ENCODE assay signal across 11 cellular contexts in genomic region chr19:13002389-13002898, GRCh38. TPM values are rescaled to one million over a fixed set of nuclear protein-coding genes. Genes with fewer than 3 reads are reported as not detected.
DNase-seq lines count a peak whose midpoint lies in the region; ATAC-seq, FAIRE-seq and TF ChIP-seq lines count a peak whose summit lies in the region.
"Had no signal": no experiment of that assay in that cellular context is flagged by ENCODE, and none has a peak within 500 bp of the region (broad histone marks: within the 10 kb centered on the region; RNA-seq: fewer than 3 reads in every experiment).

No MANE protein-coding gene starts in this region.

- H3K4me2 ChIP-seq in GM23248 (ENCODE audit: unreplicated experiment) (peak overlapping the region; percentile 86), HepG2 (ENCODE audit: low read depth, low read length) (no peak overlapping the region), MM.1S (ENCODE audit: low read depth, low read length) (no peak overlapping the region)

- TF ChIP-seq POLR2A in HepG2 (IDR thresholded peaks at IDR 0.05; ENCODE audit: insufficient read depth in 1 of 2, low read depth in 2 of 2, low read length in 2 of 2), result no peak

- no peak for ATAC-seq in HepG2
- peak; percentile 35 for ATAC-seq in stimulated activated memory B cell treated with anti-CD40 and anti-IgM and Interleukin-4, amounts not matched to agents 10 μg/mL and 1 μg/mL and 100 μg/mL, for 72 hours
- ATAC-seq in HG02642 (IDR thresholded peaks at IDR 0.05; ENCODE audit: poor library complexity, unreplicated experiment), result no peak
- no peak for ATAC-seq in GM21576 (IDR thresholded peaks at IDR 0.05; ENCODE audit: unreplicated experiment)
- ATAC-seq: activated naive CD4-positive, alpha-beta T cell treated with anti-CD3 and anti-CD28 coated beads, Interleukin-2, amount 50 U/mL, for 72 hours had no signal

- intact Hi-C loops in HepG2 (cut with micrococcal nuclease; ENCODE audit: unreplicated experiment), result no loop called here

- in situ Hi-C loops in GM23248 (cut with MboI), result no loop called here
- in situ Hi-C loops in HepG2 (cut with HindIII; ENCODE audit: extremely low pct_ligation_motif_present, low pct_unique_long_range_greater_than_20kb), result no loop called here

- H3K27me3 ChIP-seq in GM23248 (replicated peaks; ENCODE audit: insufficient read depth) (no peaks in the 10 kb centered on the region), HepG2 (ENCODE audit: control insufficient read depth in 1 of 2, insufficient read depth in 2 of 2, low read length in 2 of 2) (no peaks in the 10 kb centered on the region; a peak in 1 of 5 replicates), MM.1S (replicated peaks; ENCODE audit: insufficient read depth, low read length) (peaks cover 99% of the 10 kb centered on the region)

- peaks cover 37% of the 10 kb centered on the region for H3K27me3 Mint-ChIP-seq in stimulated activated memory B cell treated with anti-CD40 and anti-IgM and Interleukin-4, amounts not matched to agents 10 μg/mL and 1 μg/mL and 100 μg/mL, for 72 hours

- H3K4me3 ChIP-seq in GM23248 (peak overlapping the region; percentile 59), HepG2 (replicated peaks in 1 of 3; ENCODE audit: insufficient read depth in 1 of 3, low read depth in 2 of 3, low read length in 3 of 3) (no peak overlapping the region), MM.1S (ENCODE audit: low read length) (no peak overlapping the region)

- H3K27ac Mint-ChIP-seq in stimulated activated memory B cell treated with anti-CD40 and anti-IgM and Interleukin-4, amounts not matched to agents 10 μg/mL and 1 μg/mL and 100 μg/mL, for 72 hours, result no peak overlapping the region
- H3K27ac Mint-ChIP-seq: activated naive CD4-positive, alpha-beta T cell treated with anti-CD3 and anti-CD28 coated beads, Interleukin-2, amount 50 U/mL, for 72 hours had no signal

- CTCF ChIA-PET in HepG2 (lab: Yijun Ruan, JAX; ENCODE audit: low intra/inter-chr PET ratio, low total read pairs), result no interaction called here

- FAIRE-seq in HepG2 (lab: Jason Lieb, UNC), result no peak
- FAIRE-seq: islet of Langerhans had no signal

- H3K27ac ChIP-seq in GM23248, result peak overlapping the region; percentile 84
- no peak overlapping the region for H3K27ac ChIP-seq in HepG2 (ENCODE audit: extremely low read length, insufficient read depth, low read length)
- no peak overlapping the region for H3K27ac ChIP-seq in MM.1S (ENCODE audit: low read length)

- H3K4me1 Mint-ChIP-seq in stimulated activated memory B cell treated with anti-CD40 and anti-IgM and Interleukin-4, amounts not matched to agents 10 μg/mL and 1 μg/mL and 100 μg/mL, for 72 hours, result no peaks in the 10 kb centered on the region

- peak overlapping the region; percentile 21; the same call in 1 of the 2 replicates for H2AFZ ChIP-seq in GM23248
- no peak overlapping the region for H2AFZ ChIP-seq in HepG2 (ENCODE audit: low read length)
- no peak overlapping the region for H2AFZ ChIP-seq in MM.1S (ENCODE audit: low read length)

- DNase-seq in GM23248, result peak; percentile 66
- DNase-seq in cerebellum (ENCODE audit: low spot score), result peak; percentile 90
- no peak for DNase-seq in HepG2 (ENCODE audit: low spot score)
- no peak for DNase-seq in MM.1S
- DNase-seq in NCI-H1694 treated with DMSO at 0.1 percent for 48 hours (lab: John Stamatoyannopoulos, UW), result no peak

- POLR2A ChIA-PET in HepG2 (lab: Yijun Ruan, JAX), result no interaction called here

- H3K36me3 ChIP-seq in GM23248 (ENCODE audit: low read depth) (0 out of 2 replicates have a peak, but pooled peaks cover 4% of the 10 kb centered on the region), HepG2 (replicated peaks in 1 of 2; ENCODE audit: control insufficient read depth in 1 of 2, insufficient read depth in 2 of 2, low read length in 2 of 2) (peaks cover 6 to 10% of the 10 kb centered on the region in 2 experiments; a peak in 4 of 5 replicates), MM.1S (replicated peaks; ENCODE audit: insufficient read depth, low read length) (no peaks in the 10 kb centered on the region)

- no peak overlapping the region for H3K4me3 Mint-ChIP-seq in stimulated activated memory B cell treated with anti-CD40 and anti-IgM and Interleukin-4, amounts not matched to agents 10 μg/mL and 1 μg/mL and 100 μg/mL, for 72 hours

- no peaks in the 10 kb centered on the region for H4K20me1 ChIP-seq in GM23248 (ENCODE audit: insufficient read depth)
- H4K20me1 ChIP-seq in HepG2 (ENCODE audit: insufficient read depth, low read length), result 0 out of 2 replicates have a peak, but pooled peaks cover 4% of the 10 kb centered on the region
- H4K20me1 ChIP-seq in MM.1S (ENCODE audit: insufficient read depth, low read length), result no peaks in the 10 kb centered on the region

- H3K79me2 ChIP-seq in GM23248 (ENCODE audit: insufficient read depth), result peaks cover 100% of the 10 kb centered on the region
- peaks cover 50% of the 10 kb centered on the region for H3K79me2 ChIP-seq in HepG2 (ENCODE audit: insufficient read depth, low read length)
- H3K79me2 ChIP-seq in MM.1S (ENCODE audit: low read length), result no peaks in the 10 kb centered on the region

- H3K36me3 Mint-ChIP-seq in stimulated activated memory B cell treated with anti-CD40 and anti-IgM and Interleukin-4, amounts not matched to agents 10 μg/mL and 1 μg/mL and 100 μg/mL, for 72 hours, result no peaks in the 10 kb centered on the region
- H3K36me3 Mint-ChIP-seq: activated naive CD4-positive, alpha-beta T cell treated with anti-CD3 and anti-CD28 coated beads, Interleukin-2, amount 50 U/mL, for 72 hours had no signal

- H3K9me3 ChIP-seq in GM23248 (ENCODE audit: low read depth) (no peaks in the 10 kb centered on the region), HepG2 (ENCODE audit: low read length) (no peaks in the 10 kb centered on the region), MM.1S (replicated peaks; ENCODE audit: insufficient read depth, low read length) (no peaks in the 10 kb centered on the region)

- no TSS peak for BruUV-seq in HepG2 (replicated peaks; lab: Mats Ljungman, UMichigan)

- TF ChIP-seq RAD21 in HepG2 (CRISPR knock-in tag; IDR thresholded peaks at IDR 0.05), result no peak

- TF ChIP-seq CTCF in HepG2 (CRISPR knock-in tag; IDR thresholded peaks at IDR 0.05), result no peak
- TF ChIP-seq CTCF in MM.1S (IDR thresholded peaks at IDR 0.05; ENCODE audit: low read length), result no peak

- H3K9me3 Mint-ChIP-seq in stimulated activated memory B cell treated with anti-CD40 and anti-IgM and Interleukin-4, amounts not matched to agents 10 μg/mL and 1 μg/mL and 100 μg/mL, for 72 hours, result no peaks in the 10 kb centered on the region
- H3K9me3 Mint-ChIP-seq: activated naive CD4-positive, alpha-beta T cell treated with anti-CD3 and anti-CD28 coated beads, Interleukin-2, amount 50 U/mL, for 72 hours had no signal

- H3K9ac ChIP-seq in GM23248, result peak overlapping the region; percentile 80
- H3K9ac ChIP-seq in HepG2 (ENCODE audit: insufficient read depth, low read depth, low read length), result no peak overlapping the region
- no peak overlapping the region for H3K9ac ChIP-seq in MM.1S (ENCODE audit: low read length)

- H3F3A ChIP-seq in GM23248 (ENCODE audit: insufficient read depth) (no peaks in the 10 kb centered on the region; the same call in 1 of the 2 replicates), MM.1S (ENCODE audit: insufficient read depth, low read length) (no peaks in the 10 kb centered on the region)

- 7 to 9% methylated on average over 6 to 10 of the region's 22 CpGs for WGBS in GM23248 (ENCODE audit: low coverage in 1 of 2, low lambda C conversion rate in 2 of 2, missing lambda C conversion rate in 2 of 2), 2 experiments
- 98% methylated on average over 13 of the region's 22 CpGs for WGBS in HepG2 (ENCODE audit: low lambda C conversion rate)

- peaks cover 45% of the 10 kb centered on the region for H3K4me1 ChIP-seq in GM23248 (ENCODE audit: insufficient read depth)
- H3K4me1 ChIP-seq in HepG2 (ENCODE audit: insufficient read depth, low read length), result peaks cover 19% of the 10 kb centered on the region
- H3K4me1 ChIP-seq in MM.1S (ENCODE audit: low read length), result no peaks in the 10 kb centered on the region; the same call in 1 of the 2 replicates

- H3K9me2 ChIP-seq in GM23248 (ENCODE audit: insufficient read depth), result no peaks in the 10 kb centered on the region
- H3K9me2 ChIP-seq in MM.1S (replicated peaks; ENCODE audit: insufficient read depth, low read length), result no peaks in the 10 kb centered on the region

- TF ChIP-seq EP300 in HepG2 (IDR thresholded peaks at IDR 0.05; ENCODE audit: low read depth in 2 of 2, low read length in 2 of 2) (no peak), HepG2 (CRISPR knock-in tag; IDR thresholded peaks at IDR 0.05; ENCODE audit: borderline replicate concordance) (no peak)

RNA-seq across cellular contexts. Expression of gene NFIX, which starts 7.2 kb away (rescaled TPM):
- total RNA-seq in GM23248 (2014; rRNA removed; shearing (Covaris generic)), result 71.0 and 81.4 TPM in 2 replicates
- polyA plus RNA-seq in GM23248 (2016; fragmentation: Nextera tagmentation; extraction: Ambion mirVana) (59.2 and 60.8 TPM in 2 replicates), HepG2 (2011; rRNA removed) (3.0 and 3.4 TPM in 2 replicates)
- total RNA-seq in cerebellum (62.8 TPM), HepG2 (2016; rRNA removed; fragmentation: Illumina TruSeq; extraction: Trizol) (5.4 and 5.6 TPM in 2 replicates)
- 16.3 and 20.2 TPM in 2 replicates for total RNA-seq in HepG2 (2016; cell fraction: cytosol; rRNA removed; fragmentation: Illumina TruSeq; extraction: Trizol; ENCODE audit: low read depth)
- 4.6 and 4.7 TPM in 2 replicates for total RNA-seq in HepG2 (2016; cell fraction: insoluble cytoplasmic fraction; rRNA removed; fragmentation: Illumina TruSeq; extraction: Trizol)
- total RNA-seq in HepG2 (2016; cell fraction: membrane; rRNA removed; fragmentation: Illumina TruSeq; extraction: Trizol), result 6.7 and 9.2 TPM in 2 replicates
- total RNA-seq in HepG2 (2016; cell fraction: nucleus; rRNA removed; fragmentation: Illumina TruSeq; extraction: Trizol), result 4.9 and 6.0 TPM in 2 replicates
- 1.4 and 1.6 TPM in 2 replicates for polyA plus RNA-seq in HepG2 (2011; cell fraction: cytosol; rRNA removed)
- 11.0 and 14.0 TPM in 2 replicates for polyA plus RNA-seq in HepG2 (2011; cell fraction: nucleus; rRNA removed)
- polyA plus RNA-seq in HepG2 (2012), result 9.0 and 12.2 TPM in 2 replicates
- 0.70 and 0.93 TPM in 2 replicates for polyA plus RNA-seq in HepG2 (2016; cell fraction: cytosol; fragmentation: Illumina TruSeq; extraction: Trizol; ENCODE audit: low read depth)
- 8.8 and 11.9 TPM in 2 replicates for polyA plus RNA-seq in HepG2 (2016; cell fraction: insoluble cytoplasmic fraction; fragmentation: Illumina TruSeq; extraction: Trizol; ENCODE audit: low read depth)
- polyA plus RNA-seq in HepG2 (2016; cell fraction: membrane; fragmentation: Illumina TruSeq; extraction: Trizol; ENCODE audit: low read depth), result 3.1 and 4.9 TPM in 2 replicates
- 14.6 and 14.7 TPM in 2 replicates for polyA plus RNA-seq in HepG2 (2016; cell fraction: nucleus; fragmentation: Illumina TruSeq; extraction: Trizol; ENCODE audit: insufficient read depth, low read depth)
- polyA minus RNA-seq in HepG2 (2011; rRNA and poly(A)+ RNA removed; ENCODE audit: low replicate concordance), result 0.82 and 6.2 TPM in 2 replicates
- polyA minus RNA-seq in HepG2 (2011; cell fraction: cytosol; rRNA and poly(A)+ RNA removed), result 5.0 and 6.2 TPM in 2 replicates
- 6.8 and 7.7 TPM in 2 replicates for polyA minus RNA-seq in HepG2 (2011; cell fraction: nucleus; rRNA and poly(A)+ RNA removed)

RNA-seq across cellular contexts. Expression of gene DAND5, which starts 33.1 kb away (rescaled TPM):
- total RNA-seq in GM23248 (2014; rRNA removed; shearing (Covaris generic)), result not detected in 2 replicates
- not detected in 2 replicates for polyA plus RNA-seq in GM23248 (2016; fragmentation: Nextera tagmentation; extraction: Ambion mirVana)
- 0.18 TPM for total RNA-seq in cerebellum
- not detected in 2 replicates for total RNA-seq in HepG2 (2016; rRNA removed; fragmentation: Illumina TruSeq; extraction: Trizol)
- total RNA-seq in HepG2 (2016; cell fraction: cytosol; rRNA removed; fragmentation: Illumina TruSeq; extraction: Trizol; ENCODE audit: low read depth), result not detected in 2 replicates
- total RNA-seq in HepG2 (2016; cell fraction: insoluble cytoplasmic fraction; rRNA removed; fragmentation: Illumina TruSeq; extraction: Trizol), result not detected in 2 replicates
- total RNA-seq in HepG2 (2016; cell fraction: membrane; rRNA removed; fragmentation: Illumina TruSeq; extraction: Trizol), result not detected in 2 replicates
- not detected in 2 replicates for total RNA-seq in HepG2 (2016; cell fraction: nucleus; rRNA removed; fragmentation: Illumina TruSeq; extraction: Trizol)
- polyA plus RNA-seq in HepG2 (2011; rRNA removed), result 0.04 TPM in 1 of 2 replicates, not detected in the other
- 0.03 and 0.04 TPM in 2 replicates for polyA plus RNA-seq in HepG2 (2011; cell fraction: cytosol; rRNA removed)
- polyA plus RNA-seq in HepG2 (2011; cell fraction: nucleus; rRNA removed), result 0.10 and 0.13 TPM in 2 replicates
- not detected in 2 replicates for polyA plus RNA-seq in HepG2 (2012)
- polyA plus RNA-seq in HepG2 (2016; cell fraction: cytosol; fragmentation: Illumina TruSeq; extraction: Trizol; ENCODE audit: low read depth), result not detected in 2 replicates
- polyA plus RNA-seq in HepG2 (2016; cell fraction: insoluble cytoplasmic fraction; fragmentation: Illumina TruSeq; extraction: Trizol; ENCODE audit: low read depth), result not detected in 2 replicates
- polyA plus RNA-seq in HepG2 (2016; cell fraction: membrane; fragmentation: Illumina TruSeq; extraction: Trizol; ENCODE audit: low read depth), result not detected in 2 replicates
- polyA plus RNA-seq in HepG2 (2016; cell fraction: nucleus; fragmentation: Illumina TruSeq; extraction: Trizol; ENCODE audit: insufficient read depth, low read depth), result not detected in 2 replicates
- polyA minus RNA-seq in HepG2 (2011; rRNA and poly(A)+ RNA removed; ENCODE audit: low replicate concordance), result 0.40 TPM in 1 of 2 replicates, not detected in the other
- polyA minus RNA-seq in HepG2 (2011; cell fraction: cytosol; rRNA and poly(A)+ RNA removed), result not detected in 2 replicates
- polyA minus RNA-seq in HepG2 (2011; cell fraction: nucleus; rRNA and poly(A)+ RNA removed), result not detected in 2 replicates
- total RNA-seq: RPMI7951 had no signal

RNA-seq across cellular contexts. Expression of gene GADD45GIP1, which starts 45.4 kb away (rescaled TPM):
- total RNA-seq in GM23248 (2014; rRNA removed; shearing (Covaris generic)), result 41.6 and 48.4 TPM in 2 replicates
- polyA plus RNA-seq in GM23248 (2016; fragmentation: Nextera tagmentation; extraction: Ambion mirVana), result 132 and 136 TPM in 2 replicates
- total RNA-seq in cerebellum, result 7.2 TPM
- 24.6 and 37.4 TPM in 2 replicates for total RNA-seq in HepG2 (2016; rRNA removed; fragmentation: Illumina TruSeq; extraction: Trizol)
- total RNA-seq in HepG2 (2016; cell fraction: cytosol; rRNA removed; fragmentation: Illumina TruSeq; extraction: Trizol; ENCODE audit: low read depth), result 14.3 and 14.8 TPM in 2 replicates
- 25.1 and 41.7 TPM in 2 replicates for total RNA-seq in HepG2 (2016; cell fraction: insoluble cytoplasmic fraction; rRNA removed; fragmentation: Illumina TruSeq; extraction: Trizol)
- total RNA-seq in HepG2 (2016; cell fraction: membrane; rRNA removed; fragmentation: Illumina TruSeq; extraction: Trizol), result 14.2 and 15.7 TPM in 2 replicates
- 8.8 and 9.5 TPM in 2 replicates for total RNA-seq in HepG2 (2016; cell fraction: nucleus; rRNA removed; fragmentation: Illumina TruSeq; extraction: Trizol)
- 30.7 and 31.9 TPM in 2 replicates for polyA plus RNA-seq in HepG2 (2011; rRNA removed)
- polyA plus RNA-seq in HepG2 (2011; cell fraction: cytosol; rRNA removed), result 33.0 and 52.1 TPM in 2 replicates
- polyA plus RNA-seq in HepG2 (2011; cell fraction: nucleus; rRNA removed), result 13.9 and 14.0 TPM in 2 replicates
- polyA plus RNA-seq in HepG2 (2012), result 19.0 and 20.6 TPM in 2 replicates
- 24.7 and 26.7 TPM in 2 replicates for polyA plus RNA-seq in HepG2 (2016; cell fraction: cytosol; fragmentation: Illumina TruSeq; extraction: Trizol; ENCODE audit: low read depth)
- 71.6 and 84.3 TPM in 2 replicates for polyA plus RNA-seq in HepG2 (2016; cell fraction: insoluble cytoplasmic fraction; fragmentation: Illumina TruSeq; extraction: Trizol; ENCODE audit: low read depth)
- 20.1 and 21.0 TPM in 2 replicates for polyA plus RNA-seq in HepG2 (2016; cell fraction: membrane; fragmentation: Illumina TruSeq; extraction: Trizol; ENCODE audit: low read depth)
- polyA plus RNA-seq in HepG2 (2016; cell fraction: nucleus; fragmentation: Illumina TruSeq; extraction: Trizol; ENCODE audit: insufficient read depth, low read depth), result 27.9 and 29.2 TPM in 2 replicates
- 6.2 and 12.6 TPM in 2 replicates for polyA minus RNA-seq in HepG2 (2011; rRNA and poly(A)+ RNA removed; ENCODE audit: low replicate concordance)
- 9.9 and 11.7 TPM in 2 replicates for polyA minus RNA-seq in HepG2 (2011; cell fraction: cytosol; rRNA and poly(A)+ RNA removed)
- 3.2 and 3.7 TPM in 2 replicates for polyA minus RNA-seq in HepG2 (2011; cell fraction: nucleus; rRNA and poly(A)+ RNA removed)

RNA-seq across cellular contexts. Expression of gene RAD23A, which starts 56.8 kb away (rescaled TPM):
- total RNA-seq in GM23248 (2014; rRNA removed; shearing (Covaris generic)), result 88.5 and 107 TPM in 2 replicates
- polyA plus RNA-seq in GM23248 (2016; fragmentation: Nextera tagmentation; extraction: Ambion mirVana) (177 and 182 TPM in 2 replicates), HepG2 (2011; rRNA removed) (50.3 and 54.2 TPM in 2 replicates)
- total RNA-seq in cerebellum (24.1 TPM), HepG2 (2016; rRNA removed; fragmentation: Illumina TruSeq; extraction: Trizol) (34.6 and 42.5 TPM in 2 replicates)
- total RNA-seq in HepG2 (2016; cell fraction: cytosol; rRNA removed; fragmentation: Illumina TruSeq; extraction: Trizol; ENCODE audit: low read depth), result 64.7 and 77.4 TPM in 2 replicates
- 29.6 and 43.3 TPM in 2 replicates for total RNA-seq in HepG2 (2016; cell fraction: insoluble cytoplasmic fraction; rRNA removed; fragmentation: Illumina TruSeq; extraction: Trizol)
- total RNA-seq in HepG2 (2016; cell fraction: membrane; rRNA removed; fragmentation: Illumina TruSeq; extraction: Trizol), result 95.2 and 117 TPM in 2 replicates
- 27.5 and 30.5 TPM in 2 replicates for total RNA-seq in HepG2 (2016; cell fraction: nucleus; rRNA removed; fragmentation: Illumina TruSeq; extraction: Trizol)
- polyA plus RNA-seq in HepG2 (2011; cell fraction: cytosol; rRNA removed), result 51.8 and 73.5 TPM in 2 replicates
- polyA plus RNA-seq in HepG2 (2011; cell fraction: nucleus; rRNA removed), result 80.8 and 87.8 TPM in 2 replicates
- polyA plus RNA-seq in HepG2 (2012), result 95.7 and 105 TPM in 2 replicates
- 137 and 157 TPM in 2 replicates for polyA plus RNA-seq in HepG2 (2016; cell fraction: cytosol; fragmentation: Illumina TruSeq; extraction: Trizol; ENCODE audit: low read depth)
- 55.9 and 73.5 TPM in 2 replicates for polyA plus RNA-seq in HepG2 (2016; cell fraction: insoluble cytoplasmic fraction; fragmentation: Illumina TruSeq; extraction: Trizol; ENCODE audit: low read depth)
- polyA plus RNA-seq in HepG2 (2016; cell fraction: membrane; fragmentation: Illumina TruSeq; extraction: Trizol; ENCODE audit: low read depth), result 175 and 195 TPM in 2 replicates
- polyA plus RNA-seq in HepG2 (2016; cell fraction: nucleus; fragmentation: Illumina TruSeq; extraction: Trizol; ENCODE audit: insufficient read depth, low read depth), result 90.3 and 97.5 TPM in 2 replicates
- 54.6 and 102 TPM in 2 replicates for polyA minus RNA-seq in HepG2 (2011; rRNA and poly(A)+ RNA removed; ENCODE audit: low replicate concordance)
- polyA minus RNA-seq in HepG2 (2011; cell fraction: cytosol; rRNA and poly(A)+ RNA removed), result 52.5 and 54.0 TPM in 2 replicates
- polyA minus RNA-seq in HepG2 (2011; cell fraction: nucleus; rRNA and poly(A)+ RNA removed), result 20.0 and 27.4 TPM in 2 replicates

Comparison
In these comparisons a context has a peak if more than half of its experiments do, and no peak if none do; other contexts are left out.
1. DNase-seq: peak in GM23248 (single experiment) and cerebellum (single experiment); none in HepG2 (single experiment), MM.1S (single experiment) and NCI-H1694 treated with DMSO at 0.1 percent for 48 hours (single experiment).